ENCODE assay signal across 1 cellular context in genomic region chr3:42061711-42062408, GRCh38.
TF ChIP-seq lines count a peak whose summit lies in the region.

No MANE protein-coding gene starts in this region.

TF ChIP-seq in HEK293, 187 proteins besides CTCF, POLR2A, EP300 and RAD21 (continued from another document):
- no peak for TF ChIP-seq SCRT1 (tag by site-specific recombination; IDR thresholded peaks at IDR 0.05; ENCODE audit: borderline replicate concordance)
- TF ChIP-seq ZNF558 (tag by site-specific recombination; IDR thresholded peaks at IDR 0.05) = no peak
- no peak for TF ChIP-seq ZNF580 (tag by site-specific recombination; IDR thresholded peaks at IDR 0.05)
- TF ChIP-seq ZNF629 (tag by site-specific recombination; IDR thresholded peaks at IDR 0.05) = peak; percentile 26; the same call in 1 of the 2 replicates
- 0 out of 2 replicates have a peak, but pooled peaks have one; percentile 19 for TF ChIP-seq ZEB2 (tag by site-specific recombination; IDR thresholded peaks at IDR 0.05)
- no peak for TF ChIP-seq ZNF302 (tag by site-specific recombination; IDR thresholded peaks at IDR 0.05; ENCODE audit: low read depth)
- no peak for TF ChIP-seq MYNN (tag by site-specific recombination; IDR thresholded peaks at IDR 0.05; ENCODE audit: borderline replicate concordance)
- TF ChIP-seq GLIS2 (tag by site-specific recombination; IDR thresholded peaks at IDR 0.05) = no peak
- TF ChIP-seq ZNF214 (tag by site-specific recombination; IDR thresholded peaks at IDR 0.05; ENCODE audit: borderline replicate concordance) = no peak
- no peak for TF ChIP-seq ZNF239 (tag by site-specific recombination; IDR thresholded peaks at IDR 0.05)
- TF ChIP-seq, protein P1, sequence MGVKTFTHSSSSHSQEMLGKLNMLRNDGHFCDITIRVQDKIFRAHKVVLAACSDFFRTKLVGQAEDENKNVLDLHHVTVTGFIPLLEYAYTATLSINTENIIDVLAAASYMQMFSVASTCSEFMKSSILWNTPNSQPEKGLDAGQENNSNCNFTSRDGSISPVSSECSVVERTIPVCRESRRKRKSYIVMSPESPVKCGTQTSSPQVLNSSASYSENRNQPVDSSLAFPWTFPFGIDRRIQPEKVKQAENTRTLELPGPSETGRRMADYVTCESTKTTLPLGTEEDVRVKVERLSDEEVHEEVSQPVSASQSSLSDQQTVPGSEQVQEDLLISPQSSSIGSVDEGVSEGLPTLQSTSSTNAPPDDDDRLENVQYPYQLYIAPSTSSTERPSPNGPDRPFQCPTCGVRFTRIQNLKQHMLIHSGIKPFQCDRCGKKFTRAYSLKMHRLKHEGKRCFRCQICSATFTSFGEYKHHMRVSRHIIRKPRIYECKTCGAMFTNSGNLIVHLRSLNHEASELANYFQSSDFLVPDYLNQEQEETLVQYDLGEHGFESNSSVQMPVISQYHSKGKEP (tag by site-specific recombination; IDR thresholded peaks at IDR 0.05) = no peak
- TF ChIP-seq KLF9 (tag by site-specific recombination; IDR thresholded peaks at IDR 0.05; ENCODE audit: low read depth) = peak; percentile 49; the same call in 1 of the 2 replicates
- no peak for TF ChIP-seq ZFP3 (tag by site-specific recombination; IDR thresholded peaks at IDR 0.05; ENCODE audit: low read depth)
- no peak for TF ChIP-seq GLI2 (tag by site-specific recombination; IDR thresholded peaks at IDR 0.05; ENCODE audit: borderline replicate concordance, low read depth)
- no peak for TF ChIP-seq ZNF211 (tag by site-specific recombination; IDR thresholded peaks at IDR 0.05; ENCODE audit: low read depth)
